In the genomic region with DNA sequence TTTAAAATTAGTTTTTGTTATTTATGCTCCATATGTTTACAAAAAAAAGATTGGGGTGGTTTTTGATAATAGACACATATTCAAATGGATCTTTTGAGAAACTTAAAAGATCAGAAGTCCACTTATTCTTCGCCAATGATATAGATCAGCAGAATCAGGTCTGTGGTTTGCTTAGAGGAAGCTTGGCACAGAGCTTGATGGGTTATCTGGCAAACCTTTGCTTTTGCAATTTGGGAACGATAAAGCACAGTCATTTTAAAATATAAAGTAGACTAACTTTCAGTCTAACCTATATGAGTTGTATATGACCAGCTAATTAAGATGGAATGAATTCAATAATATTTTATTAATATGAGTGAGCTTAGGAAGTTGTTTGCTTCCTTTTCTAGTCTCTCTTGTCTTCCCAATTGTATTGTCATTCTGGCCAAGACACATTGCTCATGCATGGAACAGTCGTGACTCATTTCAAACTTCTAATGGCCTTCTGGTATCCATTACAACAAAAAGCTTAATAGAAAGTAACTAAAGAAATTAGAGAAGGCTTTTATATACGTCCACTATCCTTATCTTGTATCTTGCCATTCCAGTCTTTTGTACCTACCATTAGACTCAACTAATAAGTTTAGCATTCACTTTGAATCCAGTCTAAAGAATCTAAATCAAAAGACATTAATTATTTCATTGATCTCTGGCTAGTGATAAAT, we compare ENCODE assay signal across 1 cellular context.
TF ChIP-seq lines count a peak whose summit lies in the region.

No MANE protein-coding gene starts in this region.

TF ChIP-seq in IMR-90, 13 proteins besides CTCF, POLR2A, EP300 and RAD21:
- peak; percentile 27; the same call in 1 of the 2 replicates for TF ChIP-seq FOS (IDR thresholded peaks at IDR 0.05; ENCODE audit: low read depth, low read length)
- TF ChIP-seq RFX5 (IDR thresholded peaks at IDR 0.05; ENCODE audit: low read depth, low read length) = no peak
